8 cellular contexts compared by ENCODE assay signal in genomic region chr13:60397693-60398437, GRCh38. TPM values are rescaled to one million over a fixed set of nuclear protein-coding genes. Genes with fewer than 3 reads are reported as not detected.
DNase-seq lines count a peak whose midpoint lies in the region; ATAC-seq and TF ChIP-seq lines count a peak whose summit lies in the region.

No MANE protein-coding gene starts in this region.

- WGBS in thyroid gland, 2 donors, result 2% methylated on average over 16 to 35 of the region's 45 CpGs

- H3K4me1 Mint-ChIP-seq in activated T-helper 2 cell treated with anti-CD3 and anti-CD28 coated beads, Interferon-gamma antibody, Interleukin-2, Interleukin-4, amounts not matched to agents 10 μg/mL and 5 μg/mL and 100 μg/mL, durations not matched to agents 14 hours and 24 hours and 36 hours (ENCODE audit: low read depth), result peaks cover 29% of the 10 kb centered on the region
- peaks cover 53% of the 10 kb centered on the region for H3K4me1 Mint-ChIP-seq in nephron progenitor cell

- no peaks in the 10 kb centered on the region for H3K27me3 Mint-ChIP-seq in activated T-helper 2 cell treated with anti-CD3 and anti-CD28 coated beads, Interferon-gamma antibody, Interleukin-2, Interleukin-4, amounts not matched to agents 10 μg/mL and 5 μg/mL and 100 μg/mL, durations not matched to agents 14 hours and 24 hours and 36 hours (ENCODE audit: low read depth)
- H3K27me3 Mint-ChIP-seq in nephron progenitor cell (ENCODE audit: low read depth, poor library complexity), result no peaks in the 10 kb centered on the region

- no peaks in the 10 kb centered on the region for H3K9me3 Mint-ChIP-seq in activated T-helper 2 cell treated with anti-CD3 and anti-CD28 coated beads, Interferon-gamma antibody, Interleukin-2, Interleukin-4, amounts not matched to agents 10 μg/mL and 5 μg/mL and 100 μg/mL, durations not matched to agents 14 hours and 24 hours and 36 hours
- H3K9me3 Mint-ChIP-seq in nephron progenitor cell, result no peaks in the 10 kb centered on the region

- peaks cover 13 to 14% of the 10 kb centered on the region in 2 donors for H3K4me1 ChIP-seq in thyroid gland

- peak; percentile 44 for TF ChIP-seq POLR2A in GM18951 (IDR thresholded peaks at IDR 0.05; ENCODE audit: extremely low read depth, insufficient read depth, insufficient read length)
- peak in 1 of 2 donors; percentile 57 for TF ChIP-seq POLR2A in thyroid gland (IDR thresholded peaks at IDR 0.05)

- in situ Hi-C loops in GM18951 (cut with MboI; ENCODE audit: low sequenced_read_pairs, unreplicated experiment), result no loop called here

- H3K36me3 Mint-ChIP-seq in activated T-helper 2 cell treated with anti-CD3 and anti-CD28 coated beads, Interferon-gamma antibody, Interleukin-2, Interleukin-4, amounts not matched to agents 10 μg/mL and 5 μg/mL and 100 μg/mL, durations not matched to agents 14 hours and 24 hours and 36 hours (ENCODE audit: low read depth), result peaks cover 7% of the 10 kb centered on the region
- no peaks in the 10 kb centered on the region for H3K36me3 Mint-ChIP-seq in nephron progenitor cell (ENCODE audit: low read depth)

- DNase-seq in C1 segment of cervical spinal cord (lab: John Stamatoyannopoulos, UW) (peak in 12 of 14 donors; percentile 37 to 72 (median 58)), NOMO-1 (lab: John Stamatoyannopoulos, UW; ENCODE audit: unreplicated experiment in 2 of 2) (peak; percentile 52 to 68), fibroblast of the conjunctiva (ENCODE audit: low read depth) (peak; percentile 38), nephron progenitor cell (peak; percentile 74), thyroid gland (peak; percentile 67 to 69)
- peak; percentile 46 for DNase-seq in activated T-helper 2 cell treated with anti-CD3 and anti-CD28 coated beads, Interferon-gamma antibody, Interleukin-2, Interleukin-4, amounts not matched to agents 10 μg/mL and 5 μg/mL and 100 μg/mL, durations not matched to agents 14 hours and 24 hours and 36 hours (ENCODE audit: low spot score)

- no peaks in the 10 kb centered on the region for H3K27me3 ChIP-seq in thyroid gland

- peak; percentile 30 for ATAC-seq in HG03139 (IDR thresholded peaks at IDR 0.05; ENCODE audit: unreplicated experiment)

- intact Hi-C loops in activated T-helper 2 cell treated with anti-CD3 and anti-CD28 coated beads, Interferon-gamma antibody, Interleukin-2, Interleukin-4, amounts not matched to agents 10 μg/mL and 5 μg/mL and 100 μg/mL, durations not matched to agents 14 hours and 24 hours and 36 hours (cut with micrococcal nuclease), result loop anchor here (5.0 kb wide), 1 partner anchor 34 kb away; no protein-coding TSS in a partner anchor
- intact Hi-C loops in thyroid gland (cut with DNase I), result no loop called here

- H3K27ac ChIP-seq in thyroid gland, result peak overlapping the region; percentile 91 to 98 (median 98)

- peak overlapping the region; percentile 95 for H3K27ac Mint-ChIP-seq in activated T-helper 2 cell treated with anti-CD3 and anti-CD28 coated beads, Interferon-gamma antibody, Interleukin-2, Interleukin-4, amounts not matched to agents 10 μg/mL and 5 μg/mL and 100 μg/mL, durations not matched to agents 14 hours and 24 hours and 36 hours
- H3K27ac Mint-ChIP-seq in nephron progenitor cell, result peak overlapping the region; percentile 98

- H3K4me3 Mint-ChIP-seq in activated T-helper 2 cell treated with anti-CD3 and anti-CD28 coated beads, Interferon-gamma antibody, Interleukin-2, Interleukin-4, amounts not matched to agents 10 μg/mL and 5 μg/mL and 100 μg/mL, durations not matched to agents 14 hours and 24 hours and 36 hours (ENCODE audit: low read depth), result peak overlapping the region; percentile 89
- peak overlapping the region; percentile 91 for H3K4me3 Mint-ChIP-seq in nephron progenitor cell

- H3K36me3 ChIP-seq in thyroid gland, result no peaks in the 10 kb centered on the region

- no peak for TF ChIP-seq CTCF in nephron progenitor cell (IDR thresholded peaks at IDR 0.05)
- no peak for TF ChIP-seq CTCF in thyroid gland (IDR thresholded peaks at IDR 0.05)

- H3K9me3 ChIP-seq in thyroid gland, result no peaks in the 10 kb centered on the region

- peak overlapping the region; percentile 12 to 72 (median 23) for H3K4me3 ChIP-seq in thyroid gland (replicated peaks in 1 of 3)

RNA-seq across cellular contexts. Expression of gene TDRD3, which starts 0.8 kb away (rescaled TPM):
- total RNA-seq in activated T-helper 2 cell treated with anti-CD3 and anti-CD28 coated beads, Interferon-gamma antibody, Interleukin-2, Interleukin-4, amounts not matched to agents 10 μg/mL and 5 μg/mL and 100 μg/mL, durations not matched to agents 14 hours and 24 hours and 36 hours, result 19.0 and 22.0 TPM in 2 replicates
- 10 to 100 TPM; 28.5 to 47.8 (median 41.3) TPM for total RNA-seq in thyroid gland

Comparison
In these comparisons a context has a peak if more than half of its experiments do, and no peak if none do; other contexts are left out.
1. Peak in every context shown above with its lines: DNase-seq, ATAC-seq, H3K4me3 ChIP-seq and H3K27ac ChIP-seq.